In the genomic region with DNA sequence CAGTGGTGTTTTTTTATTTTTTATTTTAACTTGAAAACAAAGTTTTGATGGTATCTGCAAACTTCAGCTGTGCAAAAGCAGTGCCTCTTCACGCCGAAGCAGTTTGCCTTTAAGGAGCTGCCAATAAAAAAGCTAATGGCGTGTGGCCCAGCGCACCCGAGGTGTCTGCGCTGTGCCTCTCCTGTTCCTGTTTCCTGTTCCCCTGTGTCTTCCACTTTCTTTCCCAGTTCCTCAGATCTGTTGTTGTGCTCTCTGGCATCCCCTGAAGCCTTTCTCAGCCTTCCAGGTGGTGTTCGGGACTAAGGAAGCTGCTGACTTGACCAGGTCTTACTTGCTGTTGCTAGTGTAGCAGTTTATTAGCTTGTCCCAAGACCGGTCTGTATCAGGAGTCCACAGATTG, we compare ENCODE assay signal across 18 cellular contexts.
DNase-seq lines count a peak whose midpoint lies in the region; ATAC-seq and TF ChIP-seq lines count a peak whose summit lies in the region.
"Had no signal": no experiment of that assay in that cellular context is flagged by ENCODE, and none has a peak within 500 bp of the region (broad histone marks: within the 10 kb centered on the region; RNA-seq: fewer than 3 reads in every experiment).

No MANE protein-coding gene starts in this region.

- no TSS peak for BruUV-seq in Calu3 (replicated peaks; lab: Mats Ljungman, UMichigan)

- intact Hi-C loops in right cardiac atrium (cut with DNase I) (no loop called here), Calu3 (cut with micrococcal nuclease; ENCODE audit: unreplicated experiment) (no loop called here)
- intact Hi-C loops in activated CD4-positive, alpha-beta T cell treated with anti-CD3 and anti-CD28 coated beads for 36 hours (cut with DNase I, micrococcal nuclease), result no loop called here

- H2AFZ ChIP-seq in GM23338, result no peak overlapping the region
- no peak overlapping the region for H2AFZ ChIP-seq in smooth muscle cell (ENCODE audit: low read depth)

- DNase-seq in GM23338 (ENCODE audit: low spot score), result no peak
- no peak for DNase-seq in WTC11 (ENCODE audit: low spot score)
- DNase-seq in right cardiac atrium, result peak in 1 of 3 donors; percentile 63
- no peak for DNase-seq in smooth muscle cell (lab: John Stamatoyannopoulos, UW; ENCODE audit: unreplicated experiment)
- DNase-seq in SW480 (ENCODE audit: low spot score), result no peak
- DNase-seq in Calu3, result no peak
- no peak for DNase-seq in activated CD4-positive, alpha-beta T cell treated with anti-CD3 and anti-CD28 coated beads for 36 hours
- DNase-seq: activated CD8-positive, alpha-beta memory T cell treated with anti-CD3 and anti-CD28 coated beads, Interleukin-2, amount 50 U/mL, for 4 hours; activated naive CD8-positive, alpha-beta T cell treated with anti-CD3 and anti-CD28 coated beads, Interleukin-2, amount 10 ng/mL, durations not matched to agents 7 days and 5 days; CD4-positive, alpha-beta memory T cell; GF-D8; NCI-H146; NCI-H524 treated with DMSO at 0.1 percent for 48 hours; stimulated activated CD4-positive, alpha-beta T cell treated with anti-CD3 and anti-CD28 coated beads, Interleukin-2, amount 100 ng/mL, for 48 hours had no signal

- WGBS in right cardiac atrium, result 33% methylated on average over 8 of the region's 8 CpGs
- WGBS in smooth muscle cell (ENCODE audit: low lambda C conversion rate), result 84% methylated on average over 8 of the region's 8 CpGs

- TF ChIP-seq CTCF in GM23338 (conservative IDR thresholded peaks at IDR 0.05; ENCODE audit: low read depth in 2 of 2) (no peak), WTC11 (IDR thresholded peaks at IDR 0.05) (no peak), smooth muscle cell (IDR thresholded peaks at IDR 0.05; ENCODE audit: borderline replicate concordance, insufficient read depth, poor library complexity, severe bottlenecking) (no peak), Calu3 (IDR thresholded peaks at IDR 0.05; ENCODE audit: unreplicated experiment) (no peak)

- ATAC-seq in GM23338 (peak; percentile 14), WTC11 (no peak; the same call in 1 of the 2 replicates), right cardiac atrium (peak in 1 of 2 donors; percentile 15), GM21515 (IDR thresholded peaks at IDR 0.05; ENCODE audit: unreplicated experiment) (no peak)
- no peak for ATAC-seq in activated CD4-positive, alpha-beta T cell treated with anti-CD3 and anti-CD28 coated beads for 36 hours
- ATAC-seq: stimulated activated effector memory CD8-positive, alpha-beta T cell treated with anti-CD3 and anti-CD28 coated beads, Interleukin-12 subunit alpha, Interleukin-12 subunit beta, amount 100 ng/mL, for 72 hours had no signal

- H3K4me1 ChIP-seq in GM23338 (ENCODE audit: insufficient read depth), result peaks cover 30% of the 10 kb centered on the region
- peaks cover 19% of the 10 kb centered on the region for H3K4me1 ChIP-seq in right cardiac atrium (ENCODE audit: control insufficient read depth, insufficient read depth, low read length)
- H3K4me1 ChIP-seq in smooth muscle cell (ENCODE audit: low read depth), result peaks cover 22% of the 10 kb centered on the region

- H4K20me1 ChIP-seq in GM23338 (replicated peaks; ENCODE audit: insufficient read depth) (0 out of 2 replicates have a peak, but pooled peaks cover 2% of the 10 kb centered on the region), smooth muscle cell (ENCODE audit: low read depth) (peaks cover 44% of the 10 kb centered on the region)

- H3K9me3 Mint-ChIP-seq in GM23338, result no peaks in the 10 kb centered on the region
- H3K9me3 Mint-ChIP-seq in WTC11, result no peaks in the 10 kb centered on the region
- H3K9me3 Mint-ChIP-seq in Calu3 (ENCODE audit: low read depth, unreplicated experiment), result no peaks in the 10 kb centered on the region
- no peaks in the 10 kb centered on the region for H3K9me3 Mint-ChIP-seq in activated CD4-positive, alpha-beta T cell treated with anti-CD3 and anti-CD28 coated beads for 36 hours (ENCODE audit: low read depth)
- H3K9me3 Mint-ChIP-seq: activated naive CD8-positive, alpha-beta T cell treated with anti-CD3 and anti-CD28 coated beads, Interleukin-2, amount 10 ng/mL, durations not matched to agents 7 days and 5 days; CD4-positive, alpha-beta memory T cell; memory B cell; stimulated activated effector memory CD8-positive, alpha-beta T cell treated with anti-CD3 and anti-CD28 coated beads, Interleukin-12 subunit alpha, Interleukin-12 subunit beta, amount 100 ng/mL, for 72 hours had no signal

- CTCF ChIA-PET in WTC11 (lab: Charles Lee), result interaction anchor here (0.8 to 3.1 kb wide), 5 partner anchors 11 to 111 kb away, joined by 4 to 13 read pairs (median 5); no protein-coding TSS in a partner anchor
- CTCF ChIA-PET in Calu3 (lab: Charles Lee), result no interaction called here
- CTCF ChIA-PET in activated CD4-positive, alpha-beta T cell treated with anti-CD3 and anti-CD28 coated beads for 36 hours (lab: Charles Lee), result interaction anchor here (1.1 kb wide), 1 partner anchor 13 kb away, joined by 5 read pairs; no protein-coding TSS in a partner anchor

- peaks cover 38% of the 10 kb centered on the region for H3K4me1 Mint-ChIP-seq in GM23338
- H3K4me1 Mint-ChIP-seq in WTC11, result peaks cover 39% of the 10 kb centered on the region
- H3K4me1 Mint-ChIP-seq in Calu3 (ENCODE audit: low read depth, unreplicated experiment), result no peaks in the 10 kb centered on the region
- H3K4me1 Mint-ChIP-seq in activated CD4-positive, alpha-beta T cell treated with anti-CD3 and anti-CD28 coated beads for 36 hours, result peaks cover 8% of the 10 kb centered on the region
- H3K4me1 Mint-ChIP-seq: activated naive CD8-positive, alpha-beta T cell treated with anti-CD3 and anti-CD28 coated beads, Interleukin-2, amount 10 ng/mL, durations not matched to agents 7 days and 5 days had no signal

- H3K4me3 Mint-ChIP-seq in GM23338, result no peak overlapping the region
- no peak overlapping the region for H3K4me3 Mint-ChIP-seq in WTC11
- no peak overlapping the region for H3K4me3 Mint-ChIP-seq in Calu3 (ENCODE audit: low read depth, unreplicated experiment)
- no peak overlapping the region for H3K4me3 Mint-ChIP-seq in activated CD4-positive, alpha-beta T cell treated with anti-CD3 and anti-CD28 coated beads for 36 hours
- H3K4me3 Mint-ChIP-seq: activated naive CD8-positive, alpha-beta T cell treated with anti-CD3 and anti-CD28 coated beads, Interleukin-2, amount 10 ng/mL, durations not matched to agents 7 days and 5 days; CD4-positive, alpha-beta memory T cell; memory B cell; stimulated activated effector memory CD8-positive, alpha-beta T cell treated with anti-CD3 and anti-CD28 coated beads, Interleukin-12 subunit alpha, Interleukin-12 subunit beta, amount 100 ng/mL, for 72 hours had no signal

- no peaks in the 10 kb centered on the region for H3K9me3 ChIP-seq in right cardiac atrium (ENCODE audit: control insufficient read depth, low read length)
- H3K9me3 ChIP-seq in smooth muscle cell (replicated peaks; ENCODE audit: low read depth), result no peaks in the 10 kb centered on the region

- 0 out of 2 replicates have a peak, but pooled peaks cover 5% of the 10 kb centered on the region for H3F3A ChIP-seq in GM23338 (replicated peaks; ENCODE audit: low read depth)
- H3F3A ChIP-seq in smooth muscle cell (ENCODE audit: low read depth), result peaks cover 23% of the 10 kb centered on the region

- H3K9me2 ChIP-seq in GM23338 (ENCODE audit: insufficient read depth), result no peaks in the 10 kb centered on the region

- H3K79me2 ChIP-seq in GM23338 (replicated peaks; ENCODE audit: insufficient read depth), result no peaks in the 10 kb centered on the region
- H3K79me2 ChIP-seq in smooth muscle cell (ENCODE audit: low read depth), result no peaks in the 10 kb centered on the region

- H3K27me3 ChIP-seq in GM23338 (ENCODE audit: insufficient read depth) (no peaks in the 10 kb centered on the region), right cardiac atrium (ENCODE audit: control insufficient read depth, insufficient read depth) (no peaks in the 10 kb centered on the region), smooth muscle cell (ENCODE audit: low read depth) (no peaks in the 10 kb centered on the region)

- H3K27me3 Mint-ChIP-seq in GM23338 (ENCODE audit: insufficient read depth, low read depth, poor library complexity) (peaks cover 19% of the 10 kb centered on the region), WTC11 (ENCODE audit: low read depth) (no peaks in the 10 kb centered on the region), Calu3 (ENCODE audit: unreplicated experiment) (no peaks in the 10 kb centered on the region)
- H3K27me3 Mint-ChIP-seq in activated CD4-positive, alpha-beta T cell treated with anti-CD3 and anti-CD28 coated beads for 36 hours, result no peaks in the 10 kb centered on the region
- H3K27me3 Mint-ChIP-seq: activated naive CD8-positive, alpha-beta T cell treated with anti-CD3 and anti-CD28 coated beads, Interleukin-2, amount 10 ng/mL, durations not matched to agents 7 days and 5 days; CD4-positive, alpha-beta memory T cell; memory B cell; progenitor cell of endocrine pancreas had no signal

- H3K27ac ChIP-seq in GM23338 (ENCODE audit: low read depth), result peak overlapping the region; percentile 62; the same call in 1 of the 2 replicates
- H3K27ac ChIP-seq in right cardiac atrium (ENCODE audit: low read length), result peak overlapping the region; percentile 55
- peak overlapping the region; percentile 35 for H3K27ac ChIP-seq in smooth muscle cell (ENCODE audit: low read depth)

- POLR2A ChIA-PET in WTC11 (lab: Charles Lee), result no interaction called here
- POLR2A ChIA-PET in activated CD4-positive, alpha-beta T cell treated with anti-CD3 and anti-CD28 coated beads for 36 hours (lab: Charles Lee), result interaction anchor here (0.6 kb wide), 1 partner anchor 14 kb away, joined by 3 read pairs; no protein-coding TSS in a partner anchor

- H3K36me3 Mint-ChIP-seq in GM23338 (ENCODE audit: low read depth) (peaks cover 15% of the 10 kb centered on the region), WTC11 (no peaks in the 10 kb centered on the region; the same call in 1 of the 2 replicates), Calu3 (ENCODE audit: insufficient read depth, unreplicated experiment) (peaks cover 10% of the 10 kb centered on the region)
- H3K36me3 Mint-ChIP-seq in activated CD4-positive, alpha-beta T cell treated with anti-CD3 and anti-CD28 coated beads for 36 hours (ENCODE audit: low read depth), result peaks cover 5% of the 10 kb centered on the region

- H3K4me2 ChIP-seq in GM23338 (no peak overlapping the region), smooth muscle cell (no peak overlapping the region)

- H3K27ac Mint-ChIP-seq in GM23338, result peak overlapping the region; percentile 79; the same call in 1 of the 2 replicates
- H3K27ac Mint-ChIP-seq in WTC11, result peak overlapping the region; percentile 92
- no peak overlapping the region for H3K27ac Mint-ChIP-seq in Calu3 (ENCODE audit: unreplicated experiment)
- H3K27ac Mint-ChIP-seq in activated CD4-positive, alpha-beta T cell treated with anti-CD3 and anti-CD28 coated beads for 36 hours, result no peak overlapping the region
- H3K27ac Mint-ChIP-seq: activated naive CD8-positive, alpha-beta T cell treated with anti-CD3 and anti-CD28 coated beads, Interleukin-2, amount 10 ng/mL, durations not matched to agents 7 days and 5 days; memory B cell; stimulated activated effector memory CD8-positive, alpha-beta T cell treated with anti-CD3 and anti-CD28 coated beads, Interleukin-12 subunit alpha, Interleukin-12 subunit beta, amount 100 ng/mL, for 72 hours had no signal

- H3K9ac ChIP-seq in smooth muscle cell (ENCODE audit: low read depth), result no peak overlapping the region

- H3K4me3 ChIP-seq in GM23338 (no peak overlapping the region), right cardiac atrium (ENCODE audit: low read length) (no peak overlapping the region), smooth muscle cell (no peak overlapping the region)

- H3K36me3 ChIP-seq in GM23338 (ENCODE audit: insufficient read depth) (no peaks in the 10 kb centered on the region; the same call in 1 of the 2 replicates), smooth muscle cell (ENCODE audit: low read depth) (no peaks in the 10 kb centered on the region)

Comparison
In these comparisons a context has a peak if more than half of its experiments do, and no peak if none do; other contexts are left out.
1. H3K27ac Mint-ChIP-seq: peak in GM23338 (single experiment) and WTC11 (single experiment); none in Calu3 (single experiment) and activated CD4-positive, alpha-beta T cell treated with anti-CD3 and anti-CD28 coated beads for 36 hours (single experiment).
2. Peak in every context shown above with its lines, with median percentiles within 50 percentile points of each other: H3K27ac ChIP-seq.